Comparison of ENCODE assay signal across 9 cellular contexts in genomic region chr19:58385313-58386165, GRCh38. TPM values are rescaled to one million over a fixed set of nuclear protein-coding genes. Genes with fewer than 3 reads are reported as not detected.
DNase-seq lines count a peak whose midpoint lies in the region; ATAC-seq and TF ChIP-seq lines count a peak whose summit lies in the region.
"Had no signal": no experiment of that assay in that cellular context is flagged by ENCODE, and none has a peak within 500 bp of the region (broad histone marks: within the 10 kb centered on the region; RNA-seq: fewer than 3 reads in every experiment).

No MANE protein-coding gene starts in this region.

- POLR2A ChIA-PET in BJ (lab: Charles Lee), result no interaction called here

- no peak for DNase-seq in BJ (ENCODE audit: low read depth)
- DNase-seq in neural progenitor cell (ENCODE audit: low spot score), result no peak
- DNase-seq in NAMALWA (ENCODE audit: low spot score), result no peak
- DNase-seq in AG20443 (ENCODE audit: low spot score), result no peak
- no peak for DNase-seq in iPS-NIHi11 (ENCODE audit: low spot score)

- WGBS in ectodermal cell, 2 experiments, result 81 to 82% methylated on average over 16 of the region's 16 CpGs

- H3K79me2 ChIP-seq in OCI-LY1 (ENCODE audit: insufficient read depth, low read length) (peaks cover 21% of the 10 kb centered on the region), neural progenitor cell (ENCODE audit: low read depth) (peaks cover 44% of the 10 kb centered on the region)

- peak overlapping the region; percentile 97 for H3K4me3 Mint-ChIP-seq in neural progenitor cell

- H3K27me3 Mint-ChIP-seq in neural progenitor cell (ENCODE audit: insufficient read depth, low read depth), result peaks cover 14% of the 10 kb centered on the region

- no peak for ATAC-seq in GM19035 (IDR thresholded peaks at IDR 0.05; ENCODE audit: unreplicated experiment)

- no peaks in the 10 kb centered on the region for H3K27me3 ChIP-seq in BJ (ENCODE audit: control insufficient read depth, insufficient read depth, low read length)
- no peaks in the 10 kb centered on the region for H3K27me3 ChIP-seq in OCI-LY1 (ENCODE audit: insufficient read depth, low read length)
- no peaks in the 10 kb centered on the region for H3K27me3 ChIP-seq in ectodermal cell (ENCODE audit: control insufficient read depth, insufficient read depth, low read length, poor library complexity, severe bottlenecking)
- no peaks in the 10 kb centered on the region for H3K27me3 ChIP-seq in neural progenitor cell

- TF ChIP-seq CTCF in BJ (IDR thresholded peaks at IDR 0.05; ENCODE audit: insufficient read depth, low read depth, low read length) (no peak), OCI-LY1 (IDR thresholded peaks at IDR 0.05; ENCODE audit: low read length) (no peak), neural progenitor cell (IDR thresholded peaks at IDR 0.05) (no peak)

- H3K4me1 ChIP-seq in OCI-LY1 (ENCODE audit: insufficient read depth, low read length, severe bottlenecking), result peaks cover 50% of the 10 kb centered on the region
- H3K4me1 ChIP-seq in ectodermal cell (ENCODE audit: control insufficient read depth, insufficient read depth, low read length), result peaks cover 25% of the 10 kb centered on the region
- peaks cover 19% of the 10 kb centered on the region for H3K4me1 ChIP-seq in neural progenitor cell

- H3K27ac ChIP-seq in OCI-LY1 (ENCODE audit: low read depth, low read length, poor library complexity, severe bottlenecking), result peak overlapping the region; percentile 88
- peak overlapping the region; percentile 97 for H3K27ac ChIP-seq in ectodermal cell (ENCODE audit: insufficient read depth, low read depth, low read length, poor library complexity, severe bottlenecking)
- H3K27ac ChIP-seq in neural progenitor cell, result peak overlapping the region; percentile 90

- peak overlapping the region; percentile 89 for H3K27ac Mint-ChIP-seq in neural progenitor cell

- H3K36me3 Mint-ChIP-seq in neural progenitor cell, result peaks cover 8% of the 10 kb centered on the region

- no peaks in the 10 kb centered on the region for H4K20me1 ChIP-seq in OCI-LY1 (ENCODE audit: insufficient read depth, low read length)
- H4K20me1 ChIP-seq in neural progenitor cell (ENCODE audit: low read depth), result peaks cover 10% of the 10 kb centered on the region

- H3K9me2 ChIP-seq in OCI-LY1 (ENCODE audit: low read depth, low read length), result no peaks in the 10 kb centered on the region

- peak overlapping the region; percentile 68 for H3K4me2 ChIP-seq in OCI-LY1 (ENCODE audit: low read length)
- H3K4me2 ChIP-seq in neural progenitor cell, result peak overlapping the region; percentile 97

- CTCF ChIA-PET in BJ (lab: Yijun Ruan, JAX), result no interaction called here

- H3F3A ChIP-seq in OCI-LY1 (ENCODE audit: insufficient read depth, low read length) (0 out of 2 replicates have a peak, but pooled peaks cover 4% of the 10 kb centered on the region), neural progenitor cell (ENCODE audit: low read depth) (peaks cover 26% of the 10 kb centered on the region)

- peaks cover 31% of the 10 kb centered on the region for H3K4me1 Mint-ChIP-seq in neural progenitor cell

- H3K9me3 ChIP-seq in OCI-LY1 (ENCODE audit: low read length) (no peaks in the 10 kb centered on the region), ectodermal cell (ENCODE audit: control insufficient read depth, low read length) (no peaks in the 10 kb centered on the region), neural progenitor cell (ENCODE audit: low read depth) (no peaks in the 10 kb centered on the region)

- peaks cover 3% of the 10 kb centered on the region for H3K36me3 ChIP-seq in BJ (ENCODE audit: control insufficient read depth, insufficient read depth, low read length)
- H3K36me3 ChIP-seq in OCI-LY1 (ENCODE audit: insufficient read depth, low read length), result peaks cover 30% of the 10 kb centered on the region
- H3K36me3 ChIP-seq in ectodermal cell (ENCODE audit: control insufficient read depth, insufficient read depth, low read length), result peaks cover 10% of the 10 kb centered on the region
- no peaks in the 10 kb centered on the region for H3K36me3 ChIP-seq in neural progenitor cell

- peak overlapping the region; percentile 62 for H3K4me3 ChIP-seq in BJ (ENCODE audit: low read depth, low read length)
- peak overlapping the region; percentile 98 for H3K4me3 ChIP-seq in OCI-LY1 (ENCODE audit: low read depth, low read length, poor library complexity, severe bottlenecking)
- H3K4me3 ChIP-seq in ectodermal cell (ENCODE audit: insufficient read depth, low read depth, low read length), result peak overlapping the region; percentile 96
- peak overlapping the region; percentile 77 for H3K4me3 ChIP-seq in neural progenitor cell

- peak overlapping the region; percentile 89 for H3K9ac ChIP-seq in OCI-LY1 (ENCODE audit: low read length)
- peak overlapping the region; percentile 79 for H3K9ac ChIP-seq in neural progenitor cell

- no peaks in the 10 kb centered on the region for H3K9me3 Mint-ChIP-seq in neural progenitor cell

- H2AFZ ChIP-seq in OCI-LY1 (ENCODE audit: low read length) (no peak overlapping the region), neural progenitor cell (replicated peaks) (no peak overlapping the region)

RNA-seq across cellular contexts. Expression of gene RPS5, which starts 1.5 kb away (rescaled TPM):
- polyA plus RNA-seq in BJ (2011; rRNA removed), result 2,500 and 3,326 TPM in 2 replicates
- 895 and 1,382 TPM in 2 replicates for polyA minus RNA-seq in BJ (2011; rRNA and poly(A)+ RNA removed)
- polyA plus RNA-seq in ectodermal cell (2013, experiment 1 of 4), result 1,611 TPM
- 1,629 TPM for polyA plus RNA-seq in ectodermal cell (2013, experiment 2 of 4)
- polyA plus RNA-seq in ectodermal cell (2013, experiment 3 of 4), result 1,522 TPM
- polyA plus RNA-seq in ectodermal cell (2013, experiment 4 of 4), result 1,529 TPM
- total RNA-seq in neural progenitor cell (ENCODE audit: low replicate concordance), result 1,938 and 2,407 TPM in 2 replicates

RNA-seq across cellular contexts. Expression of gene ZNF837, which starts 4.7 kb away (rescaled TPM):
- polyA plus RNA-seq in BJ (2011; rRNA removed), result 0.47 and 0.82 TPM in 2 replicates
- polyA minus RNA-seq in BJ (2011; rRNA and poly(A)+ RNA removed), result 0.38 and 0.41 TPM in 2 replicates
- 3.0 TPM for polyA plus RNA-seq in ectodermal cell (2013, experiment 1 of 4)
- 3.1 TPM for polyA plus RNA-seq in ectodermal cell (2013, experiment 2 of 4)
- 4.1 TPM for polyA plus RNA-seq in ectodermal cell (2013, experiment 3 of 4)
- 3.1 TPM for polyA plus RNA-seq in ectodermal cell (2013, experiment 4 of 4)
- 1.4 and 8.5 TPM in 2 replicates for total RNA-seq in neural progenitor cell (ENCODE audit: low replicate concordance)

RNA-seq across cellular contexts. Expression of gene RNF225, which starts 9.9 kb away (rescaled TPM):
- polyA plus RNA-seq in BJ (2011; rRNA removed), result not detected in 2 replicates
- not detected in 2 replicates for polyA minus RNA-seq in BJ (2011; rRNA and poly(A)+ RNA removed)
- not detected for polyA plus RNA-seq in ectodermal cell (2013, experiment 1 of 4)
- not detected for polyA plus RNA-seq in ectodermal cell (2013, experiment 2 of 4)
- not detected for polyA plus RNA-seq in ectodermal cell (2013, experiment 3 of 4)
- polyA plus RNA-seq in ectodermal cell (2013, experiment 4 of 4), result not detected
- total RNA-seq in neural progenitor cell (ENCODE audit: low replicate concordance), result 0.62 TPM in 1 of 2 replicates, not detected in the other
- total RNA-seq: left colon had no signal

RNA-seq across cellular contexts. Expression of gene ZNF584, which starts 22.9 kb away (rescaled TPM):
- 8.9 and 10.0 TPM in 2 replicates for polyA plus RNA-seq in BJ (2011; rRNA removed)
- 6.6 and 7.8 TPM in 2 replicates for polyA minus RNA-seq in BJ (2011; rRNA and poly(A)+ RNA removed)
- polyA plus RNA-seq in ectodermal cell (2013, experiment 1 of 4), result 11.3 TPM
- polyA plus RNA-seq in ectodermal cell (2013, experiment 2 of 4), result 11.9 TPM
- 9.1 TPM for polyA plus RNA-seq in ectodermal cell (2013, experiment 3 of 4)
- polyA plus RNA-seq in ectodermal cell (2013, experiment 4 of 4), result 9.5 TPM
- 6.9 and 9.3 TPM in 2 replicates for total RNA-seq in neural progenitor cell (ENCODE audit: low replicate concordance)

RNA-seq across cellular contexts. Expression of gene ZNF497, which starts 23.0 kb away (rescaled TPM):
- 0.20 TPM in 2 replicates for polyA plus RNA-seq in BJ (2011; rRNA removed)
- polyA minus RNA-seq in BJ (2011; rRNA and poly(A)+ RNA removed), result 0.10 and 0.33 TPM in 2 replicates
- 5.3 TPM for polyA plus RNA-seq in ectodermal cell (2013, experiment 1 of 4)
- 6.4 TPM for polyA plus RNA-seq in ectodermal cell (2013, experiment 2 of 4)
- 5.2 TPM for polyA plus RNA-seq in ectodermal cell (2013, experiment 3 of 4)
- 4.8 TPM for polyA plus RNA-seq in ectodermal cell (2013, experiment 4 of 4)
- 3.7 and 8.0 TPM in 2 replicates for total RNA-seq in neural progenitor cell (ENCODE audit: low replicate concordance)
